8 cellular contexts compared by ENCODE assay signal in genomic region chr1:160342520-160342919, GRCh38. TPM values are rescaled to one million over a fixed set of nuclear protein-coding genes. Genes with fewer than 3 reads are reported as not detected.
DNase-seq lines count a peak whose midpoint lies in the region; ATAC-seq and TF ChIP-seq lines count a peak whose summit lies in the region.

No MANE protein-coding gene starts in this region.

- peaks cover 2% of the 10 kb centered on the region for H3K27me3 Mint-ChIP-seq in HFFc6 (ENCODE audit: insufficient read depth)
- no peaks in the 10 kb centered on the region for H3K27me3 Mint-ChIP-seq in stimulated activated naive B cell treated with anti-CD40 and anti-IgM and Interleukin-4, amounts not matched to agents 10 μg/mL and 1 μg/mL and 100 μg/mL, for 72 hours

- TF ChIP-seq CTCF in A673 (conservative IDR thresholded peaks at IDR 0.05; ENCODE audit: low read depth, low read length) (no peak), HFFc6 (IDR thresholded peaks at IDR 0.05) (no peak)

- CTCF ChIA-PET in A673 (lab: Charles Lee), result no interaction called here

- BruUV-seq in A673 (replicated peaks; lab: Mats Ljungman, UMichigan), result no TSS peak

- intact Hi-C loops in A673 (cut with micrococcal nuclease; ENCODE audit: unreplicated experiment), result no loop called here

- peak overlapping the region; percentile 100 for H3K27ac Mint-ChIP-seq in HFFc6
- peak overlapping the region; percentile 99 for H3K27ac Mint-ChIP-seq in stimulated activated naive B cell treated with anti-CD40 and anti-IgM and Interleukin-4, amounts not matched to agents 10 μg/mL and 1 μg/mL and 100 μg/mL, for 72 hours

- ATAC-seq in stimulated activated naive B cell treated with anti-CD40 and anti-IgM and Interleukin-4, amounts not matched to agents 10 μg/mL and 1 μg/mL and 100 μg/mL, for 72 hours (replicated peaks), result no peak

- POLR2A ChIA-PET in A673 (lab: Charles Lee; ENCODE audit: low non-redundant PET), result no interaction called here

- peaks cover 57% of the 10 kb centered on the region for H3K36me3 Mint-ChIP-seq in HFFc6 (ENCODE audit: low read depth)
- peaks cover 25 to 41% of the 10 kb centered on the region in 2 donors for H3K36me3 Mint-ChIP-seq in stimulated activated naive B cell treated with anti-CD40 and anti-IgM and Interleukin-4, amounts not matched to agents 10 μg/mL and 1 μg/mL and 100 μg/mL, for 72 hours

- WGBS in adipose tissue, 3 donors, result 0 to 1% (median 0%) methylated on average over 7 of the region's 7 CpGs

- H3K4me3 Mint-ChIP-seq in HFFc6, result peak overlapping the region; percentile 99
- H3K4me3 Mint-ChIP-seq in stimulated activated naive B cell treated with anti-CD40 and anti-IgM and Interleukin-4, amounts not matched to agents 10 μg/mL and 1 μg/mL and 100 μg/mL, for 72 hours, result peak overlapping the region; percentile 93 to 94

- DNase-seq in A673 (ENCODE audit: low spot score) (peak; percentile 25), HFFc6 (no peak), mucosa of gallbladder (ENCODE audit: low spot score) (no peak), NCI-H446 treated with DMSO at 0.1 percent for 48 hours (lab: John Stamatoyannopoulos, UW) (no peak), GOT3 (lab: John Stamatoyannopoulos, UW) (no peak)
- no peak for DNase-seq in stimulated activated naive B cell treated with anti-CD40 and anti-IgM and Interleukin-4, amounts not matched to agents 10 μg/mL and 1 μg/mL and 100 μg/mL, for 72 hours

- peak overlapping the region; percentile 80 for H3K4me3 ChIP-seq in A673 (ENCODE audit: low read depth, low read length, poor library complexity, severe bottlenecking)
- peak overlapping the region; percentile 90 for H3K4me3 ChIP-seq in iPS-15b (ENCODE audit: low read depth, low read length)

- H3K27ac ChIP-seq in A673 (ENCODE audit: low read depth, low read length, poor library complexity, severe bottlenecking), result peak overlapping the region; percentile 92
- peak overlapping the region; percentile 87 for H3K27ac ChIP-seq in adipose tissue (ENCODE audit: low read depth, low read length)

- H3K4me1 Mint-ChIP-seq in HFFc6 (ENCODE audit: low read depth), result peaks cover 42% of the 10 kb centered on the region
- H3K4me1 Mint-ChIP-seq in stimulated activated naive B cell treated with anti-CD40 and anti-IgM and Interleukin-4, amounts not matched to agents 10 μg/mL and 1 μg/mL and 100 μg/mL, for 72 hours, result peaks cover 35 to 61% of the 10 kb centered on the region in 2 donors

- peaks cover 7% of the 10 kb centered on the region for H3K4me1 ChIP-seq in A673 (ENCODE audit: insufficient read depth, low read length, poor library complexity, severe bottlenecking)
- peaks cover 2% of the 10 kb centered on the region for H3K4me1 ChIP-seq in iPS-15b (ENCODE audit: control insufficient read depth, insufficient read depth, low read length)

- no peaks in the 10 kb centered on the region for H3K9me3 Mint-ChIP-seq in HFFc6
- no peaks in the 10 kb centered on the region for H3K9me3 Mint-ChIP-seq in stimulated activated naive B cell treated with anti-CD40 and anti-IgM and Interleukin-4, amounts not matched to agents 10 μg/mL and 1 μg/mL and 100 μg/mL, for 72 hours

- H3K9ac ChIP-seq in iPS-15b (ENCODE audit: low read depth, low read length), result peak overlapping the region; percentile 98

- H3K27me3 ChIP-seq in A673 (replicated peaks; ENCODE audit: insufficient read depth, low read depth, low read length, poor library complexity), result no peaks in the 10 kb centered on the region
- no peaks in the 10 kb centered on the region for H3K27me3 ChIP-seq in iPS-15b (ENCODE audit: control insufficient read depth, insufficient read depth, low read length)

- H3K36me3 ChIP-seq in A673 (ENCODE audit: insufficient read depth, low read length, poor library complexity, severe bottlenecking) (peaks cover 34% of the 10 kb centered on the region), iPS-15b (ENCODE audit: control insufficient read depth, insufficient read depth, low read length) (peaks cover 20% of the 10 kb centered on the region)

- H3K9me3 ChIP-seq in A673 (ENCODE audit: low read depth, low read length, poor library complexity, severe bottlenecking) (no peaks in the 10 kb centered on the region), iPS-15b (ENCODE audit: control insufficient read depth, insufficient read depth, low read length) (no peaks in the 10 kb centered on the region)

RNA-seq across cellular contexts. Expression of gene COPA, which starts 0.5 kb away (rescaled TPM):
- total RNA-seq in A673 (2021) (134 and 166 TPM in 2 replicates), mucosa of gallbladder (164 TPM)
- total RNA-seq in HFFc6 (2021; fragmentation: NEBNext Ultra II Directional; extraction: Animal tissue kit (Norgen Biotek cat#: 25700)), result 100 to 1,000 TPM; 218 to 257 (median 249) TPM
- polyA plus RNA-seq in adipose tissue, result 10 to 100 TPM; 47.4 to 86.6 (median 75.8) TPM

RNA-seq across cellular contexts. Expression of gene NCSTN, which starts 0.7 kb away (rescaled TPM):
- total RNA-seq in A673 (2021) (58.0 and 64.6 TPM in 2 replicates), mucosa of gallbladder (106 TPM)
- 100 to 1,000 TPM; 133 to 154 (median 145) TPM for total RNA-seq in HFFc6 (2021; fragmentation: NEBNext Ultra II Directional; extraction: Animal tissue kit (Norgen Biotek cat#: 25700))
- 10 to 100 TPM; 31.7 to 63.2 (median 45.5) TPM for polyA plus RNA-seq in adipose tissue

RNA-seq across cellular contexts. Expression of gene NHLH1, which starts 24.4 kb away (rescaled TPM):
- 0.43 and 0.55 TPM in 2 replicates for total RNA-seq in A673 (2021)
- under 1 TPM in 3 of 6 experiments, not detected in 3; 0.11 to 0.17 (median 0.11) TPM for total RNA-seq in HFFc6 (2021; fragmentation: NEBNext Ultra II Directional; extraction: Animal tissue kit (Norgen Biotek cat#: 25700))
- polyA plus RNA-seq in adipose tissue, result under 1 TPM in 2 of 3 donors, not detected in 1; 0.07 to 0.21 TPM
- total RNA-seq in mucosa of gallbladder, result not detected

RNA-seq across cellular contexts. Expression of gene PEX19, which starts 57.6 kb away (rescaled TPM):
- total RNA-seq in A673 (2021) (67.0 and 69.1 TPM in 2 replicates), mucosa of gallbladder (75.7 TPM)
- total RNA-seq in HFFc6 (2021; fragmentation: NEBNext Ultra II Directional; extraction: Animal tissue kit (Norgen Biotek cat#: 25700)), result 10 to 100 TPM; 65.2 to 74.3 (median 70.5) TPM
- polyA plus RNA-seq in adipose tissue, result 100 to 1,000 TPM in 1 of 3 donors, 10 to 100 TPM in 2; 24.7 to 135 (median 56.0) TPM

RNA-seq across cellular contexts. Expression of gene VANGL2, which starts 57.8 kb away (rescaled TPM):
- total RNA-seq in A673 (2021), result 20.9 and 22.7 TPM in 2 replicates
- not detected for total RNA-seq in HFFc6 (2021; fragmentation: NEBNext Ultra II Directional; extraction: Animal tissue kit (Norgen Biotek cat#: 25700))
- polyA plus RNA-seq in adipose tissue, result 1 to 10 TPM in 2 of 3 donors, under 1 TPM in 1; 0.58 to 1.9 (median 1.2) TPM
- total RNA-seq in mucosa of gallbladder, result 6.5 TPM
